ENCODE assay signal across 1 cellular context in genomic region chr1:44103270-44104131, GRCh38.
TF ChIP-seq lines count a peak whose summit lies in the region.

No MANE protein-coding gene starts in this region.

TF ChIP-seq in IMR-90, 13 proteins besides CTCF, POLR2A, EP300 and RAD21 (continued from another document):
- no peak for TF ChIP-seq MAZ (IDR thresholded peaks at IDR 0.05; ENCODE audit: borderline replicate concordance, low read depth, low read length)
- no peak for TF ChIP-seq BHLHE40 (IDR thresholded peaks at IDR 0.05; ENCODE audit: low read depth, low read length)
- TF ChIP-seq MAFK (IDR thresholded peaks at IDR 0.05; ENCODE audit: low read depth, low read length) = no peak
TF ChIP-seq in IMR-90: peak in this region for 0.
